ENCODE assay signal across 13 cellular contexts in genomic region chr3:5231536-5231935, GRCh38. TPM values are rescaled to one million over a fixed set of nuclear protein-coding genes. Genes with fewer than 3 reads are reported as not detected.
DNase-seq lines count a peak whose midpoint lies in the region; ATAC-seq, FAIRE-seq and TF ChIP-seq lines count a peak whose summit lies in the region.
"Had no signal": no experiment of that assay in that cellular context is flagged by ENCODE, and none has a peak within 500 bp of the region (broad histone marks: within the 10 kb centered on the region; RNA-seq: fewer than 3 reads in every experiment).

No MANE protein-coding gene starts in this region.

- no TSS peak for BruUV-seq in OCI-LY7 (replicated peaks; lab: Mats Ljungman, UMichigan)

- no peak overlapping the region for H3K4me3 ChIP-seq in OCI-LY7 (ENCODE audit: low read depth, low read length, poor library complexity, severe bottlenecking)
- H3K4me3 ChIP-seq: A549, PC-9 had no signal

- no peaks in the 10 kb centered on the region for H3K9me2 ChIP-seq in OCI-LY7 (ENCODE audit: insufficient read depth, low read length)

- H4K20me1 ChIP-seq in OCI-LY7 (ENCODE audit: insufficient read depth, low read length): no peaks in the 10 kb centered on the region

- H2AFZ ChIP-seq in OCI-LY7 (ENCODE audit: low read length): no peak overlapping the region
- H2AFZ ChIP-seq: PC-9 had no signal

- ATAC-seq in HG02759 (IDR thresholded peaks at IDR 0.05; ENCODE audit: unreplicated experiment) (no peak), HG03135 (IDR thresholded peaks at IDR 0.05; ENCODE audit: unreplicated experiment) (no peak)
- ATAC-seq: A549, HCT116 had no signal

- intact Hi-C loops in OCI-LY7 (cut with micrococcal nuclease; ENCODE audit: unreplicated experiment): no loop called here

- no peaks in the 10 kb centered on the region for H3K79me2 ChIP-seq in OCI-LY7 (ENCODE audit: insufficient read depth, low read depth, low read length)

- 0 out of 2 replicates have a peak overlapping the region, but pooled peaks have one; percentile 10 for H3K4me2 ChIP-seq in OCI-LY7 (ENCODE audit: low read length)
- H3K4me2 ChIP-seq: A549, PC-9 had no signal

- TF ChIP-seq POLR2A in GM12891 (IDR thresholded peaks at IDR 0.05; ENCODE audit: low read depth, low read length): no peak

- no peak overlapping the region for H3K27ac ChIP-seq in OCI-LY7 (ENCODE audit: low read depth, low read length, poor library complexity, severe bottlenecking)
- H3K27ac ChIP-seq: A549, PC-9 had no signal

- no peaks in the 10 kb centered on the region for H3K9me3 ChIP-seq in OCI-LY7 (ENCODE audit: low read length)
- H3K9me3 ChIP-seq: A549 had no signal

- H3K36me3 ChIP-seq in OCI-LY7 (ENCODE audit: insufficient read depth, low read length): no peaks in the 10 kb centered on the region

- CTCF ChIA-PET in OCI-LY7 (lab: Charles Lee; ENCODE audit: unreplicated experiment): no interaction called here

- peaks cover 9% of the 10 kb centered on the region for H3K4me1 ChIP-seq in OCI-LY7 (ENCODE audit: insufficient read depth, low read length, poor library complexity, severe bottlenecking)
- H3K4me1 ChIP-seq: A549 had no signal

- FAIRE-seq in GM12891 (lab: Jason Lieb, UNC): no peak
- FAIRE-seq: A549 had no signal

- POLR2A ChIA-PET in OCI-LY7 (lab: Charles Lee): interaction anchor here (0.6 to 1.5 kb wide), 3 partner anchors 16 to 93 kb away, joined by 3 to 5 read pairs (median 3); no protein-coding TSS in a partner anchor

- DNase-seq in Ammon's horn (ENCODE audit: low spot score): peak; percentile 23
- no peak for DNase-seq in GM12891 (ENCODE audit: insufficient read length, low spot score)
- no peak for DNase-seq in OCI-LY7 (ENCODE audit: low spot score)
- peak; percentile 14 for DNase-seq in middle frontal gyrus (ENCODE audit: extremely low spot score, low spot score)
- no peak for DNase-seq in NCI-H345 (lab: John Stamatoyannopoulos, UW)
- DNase-seq: KBM-7, NCI-H1436, PC-9, T-helper 1 cell had no signal

- TF ChIP-seq CTCF in OCI-LY7 (conservative IDR thresholded peaks at IDR 0.05; ENCODE audit: low read length): no peak

TF ChIP-seq in GM12891, 5 proteins besides CTCF, POLR2A, EP300 and RAD21:
- TF ChIP-seq POLR2AphosphoS5 (IDR thresholded peaks at IDR 0.05; ENCODE audit: low read depth, low read length): no peak
- TF ChIP-seq POU2F2 (IDR thresholded peaks at IDR 0.05; ENCODE audit: low read depth, low read length): peak; percentile 36; the same call in 1 of the 2 replicates

RNA-seq across cellular contexts. Expression of gene EDEM1, which starts 44.0 kb away (rescaled TPM):
- 25.5 TPM for polyA plus RNA-seq in GM12891 (2012; ENCODE audit: low read depth, missing spikeins)
- 125 and 186 TPM in 2 replicates for total RNA-seq in OCI-LY7 (2014; rRNA removed; shearing (Covaris generic))
- total RNA-seq in OCI-LY7 (2022): 337 and 398 TPM in 2 replicates

Comparison
In these comparisons a context has a peak if more than half of its experiments do, and no peak if none do; other contexts are left out.
1. DNase-seq: peak in Ammon's horn (single experiment) and middle frontal gyrus (single experiment); none in GM12891 (single experiment), OCI-LY7 (single experiment) and NCI-H345 (single experiment).